Comparison of ENCODE assay signal across 21 cellular contexts in genomic region chr14:105578070-105578469, GRCh38. TPM values are rescaled to one million over a fixed set of nuclear protein-coding genes. Genes with fewer than 3 reads are reported as not detected.
A peak's percentile ranks its signal among the peaks of the same experiment; 100 is the strongest.
DNase-seq lines count a peak whose midpoint lies in the region; ATAC-seq and TF ChIP-seq lines count a peak whose summit lies in the region.
"Had no signal": no experiment of that assay in that cellular context is flagged by ENCODE, and none has a peak within 500 bp of the region (broad histone marks: within the 10 kb centered on the region; RNA-seq: fewer than 3 reads in every experiment).

No MANE protein-coding gene starts in this region.

- TF ChIP-seq CTCF in CD8-positive, alpha-beta T cell (IDR thresholded peaks at IDR 0.05) = no peak
- TF ChIP-seq CTCF in nephron progenitor cell (IDR thresholded peaks at IDR 0.05) (no peak), foreskin fibroblast (IDR thresholded peaks at IDR 0.05; ENCODE audit: low read depth, low read length) (no peak)

- H3K27ac ChIP-seq in CD8-positive, alpha-beta T cell (ENCODE audit: low read depth, low read length) = no peak overlapping the region
- H3K27ac ChIP-seq: dorsolateral prefrontal cortex, epithelial cell of prostate, hepatocyte, sigmoid colon had no signal

- CTCF ChIA-PET in CD8-positive, alpha-beta T cell (lab: Charles Lee) = no interaction called here
- CTCF ChIA-PET in HEK293T (lab: Yijun Ruan, JAX) = no interaction called here

- no peaks in the 10 kb centered on the region for H3K4me1 ChIP-seq in CD8-positive, alpha-beta T cell (ENCODE audit: insufficient read depth, low read length)
- H3K4me1 ChIP-seq: sigmoid colon had no signal

- peaks cover 8% of the 10 kb centered on the region for H3K27me3 Mint-ChIP-seq in CD8-positive, alpha-beta T cell (ENCODE audit: low read depth)
- peaks cover 23% of the 10 kb centered on the region for H3K27me3 Mint-ChIP-seq in activated T-helper 17 cell treated with anti-CD3 and anti-CD28 coated beads, Interleukin-2, amount 50 U/mL, for 72 hours
- H3K27me3 Mint-ChIP-seq in nephron progenitor cell (ENCODE audit: low read depth, poor library complexity) = peaks cover 3% of the 10 kb centered on the region
- H3K27me3 Mint-ChIP-seq: activated CD4-positive, alpha-beta memory T cell treated with anti-CD3 and anti-CD28 coated beads for 36 hours had no signal

- H3K36me3 ChIP-seq in CD8-positive, alpha-beta T cell (ENCODE audit: insufficient read depth, low read length) = no peaks in the 10 kb centered on the region
- H3K36me3 ChIP-seq: sigmoid colon had no signal

- no peak overlapping the region for H3K4me3 Mint-ChIP-seq in CD8-positive, alpha-beta T cell
- no peak overlapping the region for H3K4me3 Mint-ChIP-seq in activated T-helper 17 cell treated with anti-CD3 and anti-CD28 coated beads, Interleukin-2, amount 50 U/mL, for 72 hours
- H3K4me3 Mint-ChIP-seq in nephron progenitor cell = no peak overlapping the region
- H3K4me3 Mint-ChIP-seq: activated CD4-positive, alpha-beta memory T cell treated with anti-CD3 and anti-CD28 coated beads for 36 hours; CD4-positive, alpha-beta memory T cell had no signal

- H3K9me3 ChIP-seq in CD8-positive, alpha-beta T cell (ENCODE audit: low read length) = no peaks in the 10 kb centered on the region

- DNase-seq in CD8-positive, alpha-beta T cell = no peak
- DNase-seq in HEK293T (ENCODE audit: extremely low spot score) = no peak
- DNase-seq in nephron progenitor cell = no peak
- DNase-seq in MV-4-11 (lab: John Stamatoyannopoulos, UW) = no peak
- no peak for DNase-seq in foreskin fibroblast
- no peak for DNase-seq in cerebellar nuclear complex (lab: John Stamatoyannopoulos, UW)
- DNase-seq: activated CD4-positive, alpha-beta memory T cell treated with anti-CD3 and anti-CD28 coated beads for 36 hours; activated naive CD4-positive, alpha-beta T cell treated with Interleukin-2 at 50 U/mL for 16 hours; anterior cingulate cortex; caudate nucleus; CD4-positive, alpha-beta memory T cell; DMS53; dorsolateral prefrontal cortex; GF-D8; left ventricle myocardium superior; NCI-H2171 treated with DMSO at 0.1 percent for 48 hours; NCI-H524 treated with DMSO at 0.1 percent for 48 hours had no signal

- intact Hi-C loops in CD8-positive, alpha-beta T cell (cut with DNase I, micrococcal nuclease) = no loop called here

- H3K9me3 Mint-ChIP-seq in CD8-positive, alpha-beta T cell = no peaks in the 10 kb centered on the region
- no peaks in the 10 kb centered on the region for H3K9me3 Mint-ChIP-seq in activated T-helper 17 cell treated with anti-CD3 and anti-CD28 coated beads, Interleukin-2, amount 50 U/mL, for 72 hours
- H3K9me3 Mint-ChIP-seq in nephron progenitor cell = peaks cover 59% of the 10 kb centered on the region
- H3K9me3 Mint-ChIP-seq: activated CD4-positive, alpha-beta memory T cell treated with anti-CD3 and anti-CD28 coated beads for 36 hours; CD4-positive, alpha-beta memory T cell had no signal

- POLR2A ChIA-PET in CD8-positive, alpha-beta T cell (lab: Charles Lee) = no interaction called here
- POLR2A ChIA-PET in HEK293T (lab: Yijun Ruan, JAX) = no interaction called here

- no peaks in the 10 kb centered on the region for H3K27me3 ChIP-seq in CD8-positive, alpha-beta T cell (ENCODE audit: insufficient read depth, low read length)
- H3K27me3 ChIP-seq: dorsolateral prefrontal cortex, hepatocyte, sigmoid colon had no signal

- peak overlapping the region; percentile 30 for H3K27ac Mint-ChIP-seq in CD8-positive, alpha-beta T cell
- H3K27ac Mint-ChIP-seq in activated T-helper 17 cell treated with anti-CD3 and anti-CD28 coated beads, Interleukin-2, amount 50 U/mL, for 72 hours = peak overlapping the region; percentile 9
- H3K27ac Mint-ChIP-seq in nephron progenitor cell = peak overlapping the region; percentile 2
- H3K27ac Mint-ChIP-seq: activated CD4-positive, alpha-beta memory T cell treated with anti-CD3 and anti-CD28 coated beads for 36 hours had no signal

- no peaks in the 10 kb centered on the region for H3K36me3 Mint-ChIP-seq in CD8-positive, alpha-beta T cell
- H3K36me3 Mint-ChIP-seq in activated T-helper 17 cell treated with anti-CD3 and anti-CD28 coated beads, Interleukin-2, amount 50 U/mL, for 72 hours (ENCODE audit: low read depth) = no peaks in the 10 kb centered on the region
- peaks cover 26% of the 10 kb centered on the region for H3K36me3 Mint-ChIP-seq in nephron progenitor cell (ENCODE audit: low read depth)
- H3K36me3 Mint-ChIP-seq: activated CD4-positive, alpha-beta memory T cell treated with anti-CD3 and anti-CD28 coated beads for 36 hours; CD4-positive, alpha-beta memory T cell had no signal

- ATAC-seq in CD8-positive, alpha-beta T cell = no peak
- no peak for ATAC-seq in activated T-helper 17 cell treated with anti-CD3 and anti-CD28 coated beads, Interleukin-2, amount 50 U/mL, for 72 hours (replicated peaks)
- ATAC-seq: left ventricle myocardium superior had no signal

- H3K4me1 Mint-ChIP-seq in CD8-positive, alpha-beta T cell (ENCODE audit: low read depth) = no peaks in the 10 kb centered on the region
- peaks cover 8% of the 10 kb centered on the region for H3K4me1 Mint-ChIP-seq in activated T-helper 17 cell treated with anti-CD3 and anti-CD28 coated beads, Interleukin-2, amount 50 U/mL, for 72 hours
- H3K4me1 Mint-ChIP-seq in nephron progenitor cell = no peaks in the 10 kb centered on the region

- no peak overlapping the region for H3K4me3 ChIP-seq in CD8-positive, alpha-beta T cell (ENCODE audit: low read depth, low read length)
- no peak overlapping the region for H3K4me3 ChIP-seq in foreskin fibroblast (ENCODE audit: low read depth in 1 of 2, low read length in 2 of 2)
- H3K4me3 ChIP-seq: dorsolateral prefrontal cortex, hepatocyte, sigmoid colon had no signal

TF ChIP-seq in HEK293T, 16 proteins besides CTCF, POLR2A, EP300 and RAD21:
- TF ChIP-seq CTBP1 (IDR thresholded peaks at IDR 0.05; ENCODE audit: borderline replicate concordance) (0 out of 2 replicates have a peak, but pooled peaks have one; percentile 1), LEF1 (IDR thresholded peaks at IDR 0.05; ENCODE audit: borderline replicate concordance) (no peak)

RNA-seq across cellular contexts. Expression of gene TMEM121, which starts 51.7 kb away (rescaled TPM):
- 1 to 10 TPM; 2.8 to 3.4 TPM for total RNA-seq in CD8-positive, alpha-beta T cell
- 10 to 100 TPM in 1 of 2 donors, 1 to 10 TPM in 1; 2.5 to 12.3 TPM for total RNA-seq in activated T-helper 17 cell treated with anti-CD3 and anti-CD28 coated beads, Interleukin-2, amount 50 U/mL, for 72 hours
